In the genomic region with DNA sequence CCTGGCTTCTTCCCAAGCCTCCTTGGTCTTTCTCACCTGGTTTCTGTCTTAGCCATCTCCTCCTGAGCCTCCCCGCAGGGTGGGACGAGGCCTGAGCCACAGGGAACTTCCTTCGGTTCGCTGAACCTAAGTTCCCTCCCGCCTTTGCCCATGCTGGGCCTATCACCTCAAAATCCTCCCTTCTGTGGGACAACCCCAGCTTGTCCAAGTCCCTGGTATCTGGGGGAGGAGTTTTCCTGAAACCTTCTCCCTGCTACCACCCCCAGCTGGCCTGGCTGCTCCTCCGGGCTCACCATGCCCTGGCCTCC, we compare ENCODE assay signal across 20 cellular contexts. TPM values are rescaled to one million over a fixed set of nuclear protein-coding genes. Genes with fewer than 3 reads are reported as not detected.
DNase-seq lines count a peak whose midpoint lies in the region; ATAC-seq and TF ChIP-seq lines count a peak whose summit lies in the region.
"Had no signal": no experiment of that assay in that cellular context is flagged by ENCODE, and none has a peak within 500 bp of the region (broad histone marks: within the 10 kb centered on the region; RNA-seq: fewer than 3 reads in every experiment).

No MANE protein-coding gene starts in this region.

- POLR2A ChIA-PET in activated B cell treated with CpG ODN at 0.5 μM for 24 hours (lab: Charles Lee) (interaction anchor here (0.7 to 1.5 kb wide), 8 partner anchors 35 to 295 kb away, joined by 3 to 7 read pairs (median 4); a partner anchor contains a TSS), Caco-2 (lab: Charles Lee) (no interaction called here)

- no peaks in the 10 kb centered on the region for H3K9me3 Mint-ChIP-seq in stimulated activated naive CD8-positive, alpha-beta T cell treated with anti-CD3 and anti-CD28 coated beads, Interleukin-15, Interleukin-2, amounts not matched to agents 100 ng/mL and 50 ng/mL, for 24 hours
- no peaks in the 10 kb centered on the region for H3K9me3 Mint-ChIP-seq in activated B cell treated with CpG ODN at 0.5 μM for 24 hours
- no peaks in the 10 kb centered on the region for H3K9me3 Mint-ChIP-seq in endothelial cell (ENCODE audit: unreplicated experiment)
- H3K9me3 Mint-ChIP-seq in Caco-2 (ENCODE audit: unreplicated experiment): no peaks in the 10 kb centered on the region
- H3K9me3 Mint-ChIP-seq: T-helper 2 cell treated with Interferon-gamma antibody and Interleukin-4, amounts not matched to agents 5 μg/mL and 100 μg/mL, for 36 hours had no signal

- H3K27me3 ChIP-seq in Caco-2 (replicated peaks; ENCODE audit: control insufficient read depth, insufficient read depth, low read length): no peaks in the 10 kb centered on the region

- ATAC-seq in stimulated activated naive CD8-positive, alpha-beta T cell treated with anti-CD3 and anti-CD28 coated beads, Interleukin-15, Interleukin-2, amounts not matched to agents 100 U/mL and 50 U/mL, for 24 hours: no peak
- ATAC-seq in activated B cell treated with CpG ODN at 0.5 μM for 24 hours (ENCODE audit: low read depth): no peak

- no peak overlapping the region for H3K4me3 ChIP-seq in Caco-2 (ENCODE audit: low read depth, low read length)
- H3K4me3 ChIP-seq: GM12878 had no signal

- H3K4me3 Mint-ChIP-seq in stimulated activated naive CD8-positive, alpha-beta T cell treated with anti-CD3 and anti-CD28 coated beads, Interleukin-15, Interleukin-2, amounts not matched to agents 100 ng/mL and 50 ng/mL, for 24 hours: peak overlapping the region; percentile 67
- no peak overlapping the region for H3K4me3 Mint-ChIP-seq in activated B cell treated with CpG ODN at 0.5 μM for 24 hours
- H3K4me3 Mint-ChIP-seq in endothelial cell (ENCODE audit: unreplicated experiment): peak overlapping the region; percentile 60
- H3K4me3 Mint-ChIP-seq in Caco-2 (ENCODE audit: unreplicated experiment): no peak overlapping the region
- H3K4me3 Mint-ChIP-seq: T-helper 2 cell treated with Interferon-gamma antibody and Interleukin-4, amounts not matched to agents 5 μg/mL and 100 μg/mL, for 36 hours had no signal

- peak overlapping the region; percentile 92 for H3K27ac Mint-ChIP-seq in stimulated activated naive CD8-positive, alpha-beta T cell treated with anti-CD3 and anti-CD28 coated beads, Interleukin-15, Interleukin-2, amounts not matched to agents 100 ng/mL and 50 ng/mL, for 24 hours
- H3K27ac Mint-ChIP-seq in activated B cell treated with CpG ODN at 0.5 μM for 24 hours (peak overlapping the region; percentile 79), endothelial cell (ENCODE audit: unreplicated experiment) (no peak overlapping the region), Caco-2 (ENCODE audit: unreplicated experiment) (no peak overlapping the region)
- H3K27ac Mint-ChIP-seq: T-helper 2 cell treated with Interferon-gamma antibody and Interleukin-4, amounts not matched to agents 5 μg/mL and 100 μg/mL, for 36 hours had no signal

- no peak for TF ChIP-seq CTCF in activated B cell treated with CpG ODN at 0.5 μM for 24 hours (IDR thresholded peaks at IDR 0.05)
- no peak for TF ChIP-seq CTCF in endothelial cell (IDR thresholded peaks at IDR 0.05; ENCODE audit: unreplicated experiment)
- TF ChIP-seq CTCF in Caco-2 (IDR thresholded peaks at IDR 0.05; ENCODE audit: insufficient read depth in 1 of 2, low read depth in 1 of 2, low read length in 1 of 2, severe bottlenecking in 1 of 2, unreplicated experiment in 1 of 2): no peak

- H3K4me1 Mint-ChIP-seq in stimulated activated naive CD8-positive, alpha-beta T cell treated with anti-CD3 and anti-CD28 coated beads, Interleukin-15, Interleukin-2, amounts not matched to agents 100 ng/mL and 50 ng/mL, for 24 hours (ENCODE audit: low read depth): peaks cover 91% of the 10 kb centered on the region
- H3K4me1 Mint-ChIP-seq in activated B cell treated with CpG ODN at 0.5 μM for 24 hours: peaks cover 75% of the 10 kb centered on the region
- H3K4me1 Mint-ChIP-seq in endothelial cell (ENCODE audit: unreplicated experiment): no peaks in the 10 kb centered on the region
- H3K4me1 Mint-ChIP-seq in Caco-2 (ENCODE audit: low read depth, unreplicated experiment): no peaks in the 10 kb centered on the region

- no peaks in the 10 kb centered on the region for H3K27me3 Mint-ChIP-seq in stimulated activated naive CD8-positive, alpha-beta T cell treated with anti-CD3 and anti-CD28 coated beads, Interleukin-15, Interleukin-2, amounts not matched to agents 100 ng/mL and 50 ng/mL, for 24 hours
- no peaks in the 10 kb centered on the region for H3K27me3 Mint-ChIP-seq in activated B cell treated with CpG ODN at 0.5 μM for 24 hours
- peaks cover 5% of the 10 kb centered on the region for H3K27me3 Mint-ChIP-seq in endothelial cell (ENCODE audit: unreplicated experiment)
- no peaks in the 10 kb centered on the region for H3K27me3 Mint-ChIP-seq in Caco-2 (ENCODE audit: insufficient read depth, unreplicated experiment)

- peaks cover 64% of the 10 kb centered on the region for H3K36me3 Mint-ChIP-seq in stimulated activated naive CD8-positive, alpha-beta T cell treated with anti-CD3 and anti-CD28 coated beads, Interleukin-15, Interleukin-2, amounts not matched to agents 100 ng/mL and 50 ng/mL, for 24 hours (ENCODE audit: low read depth)
- H3K36me3 Mint-ChIP-seq in activated B cell treated with CpG ODN at 0.5 μM for 24 hours (ENCODE audit: low read depth) (peaks cover 66% of the 10 kb centered on the region), endothelial cell (ENCODE audit: low read depth, unreplicated experiment) (peaks cover 25% of the 10 kb centered on the region), Caco-2 (ENCODE audit: insufficient read depth, unreplicated experiment) (no peaks in the 10 kb centered on the region)

- no TSS peak for BruUV-seq in Caco-2 (replicated peaks; lab: Mats Ljungman, UMichigan)

- H3K36me3 ChIP-seq in Caco-2 (ENCODE audit: control insufficient read depth, insufficient read depth, low read length): no peaks in the 10 kb centered on the region

- CTCF ChIA-PET in activated B cell treated with CpG ODN at 0.5 μM for 24 hours (lab: Charles Lee): interaction anchor here (1.4 to 7.5 kb wide), 2 partner anchors 13 to 77 kb away, joined by 3 to 116 read pairs; no protein-coding TSS in a partner anchor
- CTCF ChIA-PET in Caco-2 (lab: Charles Lee): interaction anchor here (1.0 kb wide), 1 partner anchor 77 kb away, joined by 3 read pairs; no protein-coding TSS in a partner anchor

- no peaks in the 10 kb centered on the region for H3K9me3 ChIP-seq in Caco-2

- H3K4me1 ChIP-seq in Caco-2: no peaks in the 10 kb centered on the region

- no peak for DNase-seq in stimulated activated naive CD8-positive, alpha-beta T cell treated with anti-CD3 and anti-CD28 coated beads, Interleukin-15, Interleukin-2, amounts not matched to agents 100 U/mL and 50 U/mL, for 24 hours
- DNase-seq in activated B cell treated with CpG ODN at 0.5 μM for 24 hours: no peak
- DNase-seq in endothelial cell (ENCODE audit: low spot score): no peak
- no peak for DNase-seq in NCI-H1092 treated with DMSO at 0.1 percent for 48 hours (lab: John Stamatoyannopoulos, UW)
- DNase-seq in NCI-H2107 (lab: John Stamatoyannopoulos, UW): no peak
- DNase-seq in HT-29 (ENCODE audit: low spot score): no peak
- no peak for DNase-seq in Caco-2
- DNase-seq: activated CD4-positive, CD25-positive, alpha-beta regulatory T cell; activated T-cell treated with anti-CD3 and anti-CD28 coated beads for 4 hours; AML-193; amygdala; DMS153; GF-D8; Kasumi-1; NCI-H1105; NCI-H526; SHP77 treated with DMSO at 0.1 percent for 48 hours had no signal

- intact Hi-C loops in activated B cell treated with CpG ODN at 0.5 μM for 24 hours (cut with micrococcal nuclease) (no loop called here), Caco-2 (cut with micrococcal nuclease; ENCODE audit: unreplicated experiment) (no loop called here)

RNA-seq across cellular contexts. Expression of a gene that starts 27.7 kb away (rescaled TPM):
- 52.6 and 64.5 TPM in 2 replicates for total RNA-seq in activated B cell treated with CpG ODN at 0.5 μM for 24 hours
- total RNA-seq in endothelial cell (ENCODE audit: unreplicated experiment): 37.8 TPM
- total RNA-seq in HT-29 (2014; rRNA removed; shearing (Covaris generic)): 9.6 and 9.9 TPM in 2 replicates
- total RNA-seq in Caco-2 (2022): 22.7 and 25.6 TPM in 2 replicates

RNA-seq across cellular contexts. Expression of a gene that starts 35.4 kb away (rescaled TPM):
- total RNA-seq in activated B cell treated with CpG ODN at 0.5 μM for 24 hours: 89.0 and 98.6 TPM in 2 replicates
- total RNA-seq in endothelial cell (ENCODE audit: unreplicated experiment): 142 TPM
- 0.08 TPM in 1 of 2 replicates, not detected in the other for total RNA-seq in HT-29 (2014; rRNA removed; shearing (Covaris generic))
- 2.6 and 3.5 TPM in 2 replicates for total RNA-seq in Caco-2 (2022)

Comparison
In these comparisons a context has a peak if more than half of its experiments do, and no peak if none do; other contexts are left out.
1. H3K27ac Mint-ChIP-seq: peak in stimulated activated naive CD8-positive, alpha-beta T cell treated with anti-CD3 and anti-CD28 coated beads, Interleukin-15, Interleukin-2, amounts not matched to agents 100 ng/mL and 50 ng/mL, for 24 hours (single experiment) and activated B cell treated with CpG ODN at 0.5 μM for 24 hours (single experiment); none in endothelial cell (single experiment) and Caco-2 (single experiment).
2. H3K4me3 Mint-ChIP-seq: peak in stimulated activated naive CD8-positive, alpha-beta T cell treated with anti-CD3 and anti-CD28 coated beads, Interleukin-15, Interleukin-2, amounts not matched to agents 100 ng/mL and 50 ng/mL, for 24 hours (single experiment) and endothelial cell (single experiment); none in activated B cell treated with CpG ODN at 0.5 μM for 24 hours (single experiment) and Caco-2 (single experiment).
3. RNA of a gene that starts 35.4 kb away (total RNA-seq): 142 TPM in endothelial cell (single experiment) and 89.0 to 98.6 TPM in activated B cell treated with CpG ODN at 0.5 μM for 24 hours; 2.6 to 3.5 TPM in Caco-2 and 0.08 TPM in HT-29; every median in the first group is over 10 times any median in the second.